ENCODE assay signal across 19 cellular contexts in the genomic region with DNA sequence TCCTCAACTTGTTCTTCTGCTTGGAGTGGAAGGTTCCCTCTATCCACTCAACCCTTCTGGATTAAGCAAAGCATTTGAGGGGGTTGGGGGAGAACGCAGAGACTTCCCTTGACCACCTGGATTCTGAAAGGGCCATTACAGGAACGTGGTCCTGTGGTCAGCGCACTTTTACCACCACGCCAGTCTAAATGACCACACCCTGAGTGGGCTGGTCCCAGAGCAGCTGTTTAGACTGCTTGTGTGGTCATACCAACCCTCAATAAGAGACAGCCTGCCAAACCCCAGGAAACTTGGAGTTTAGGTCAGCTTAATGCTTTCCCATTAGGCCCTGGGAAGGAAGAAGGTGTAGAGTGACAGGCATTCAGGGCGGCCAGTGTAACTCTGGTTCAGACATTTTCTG.
DNase-seq lines count a peak whose midpoint lies in the region; ATAC-seq and TF ChIP-seq lines count a peak whose summit lies in the region.
"Had no signal": no experiment of that assay in that cellular context is flagged by ENCODE, and none has a peak within 500 bp of the region (broad histone marks: within the 10 kb centered on the region; RNA-seq: fewer than 3 reads in every experiment).

No MANE protein-coding gene starts in this region.

- intact Hi-C loops in OCI-LY7 (cut with micrococcal nuclease; ENCODE audit: unreplicated experiment) = no loop called here
- intact Hi-C loops in sciatic nerve (cut with DNase I) = no loop called here
- intact Hi-C loops in head of caudate nucleus (cut with DNase I) = no loop called here

- no peaks in the 10 kb centered on the region for H3K79me2 ChIP-seq in OCI-LY7 (ENCODE audit: insufficient read depth, low read depth, low read length)

- CTCF ChIA-PET in OCI-LY7 (lab: Charles Lee; ENCODE audit: unreplicated experiment) = no interaction called here

- H3K4me3 ChIP-seq in OCI-LY7 (ENCODE audit: low read depth, low read length, poor library complexity, severe bottlenecking) (no peak overlapping the region), fibroblast of the aortic adventitia (ENCODE audit: low read depth, low read length) (no peak overlapping the region)
- H3K4me3 ChIP-seq: gastroesophageal sphincter, lower lobe of right lung had no signal

- DNase-seq in OCI-LY7 (ENCODE audit: low spot score) (no peak), fibroblast of the aortic adventitia (ENCODE audit: low read depth) (peak; percentile 43), sciatic nerve (ENCODE audit: low spot score) (no peak), SW480 (ENCODE audit: low spot score) (no peak), head of caudate nucleus (no peak), GM19238 (ENCODE audit: insufficient read length, low spot score) (no peak)
- DNase-seq: AML-193, GDM1, HFFc6, lower lobe of right lung, natural killer cell, NCI-H1092, NCI-H774, RPMI8226, T-cell had no signal

- H2AFZ ChIP-seq in OCI-LY7 (ENCODE audit: low read length) = peak overlapping the region; percentile 34; the same call in 1 of the 2 replicates

- H3K36me3 ChIP-seq in OCI-LY7 (ENCODE audit: insufficient read depth, low read length) = peaks cover 6% of the 10 kb centered on the region; the same call in 1 of the 2 replicates
- H3K36me3 ChIP-seq: gastroesophageal sphincter, lower lobe of right lung had no signal

- POLR2A ChIA-PET in OCI-LY7 (lab: Charles Lee) = interaction anchor here (1.3 to 2.2 kb wide), 3 partner anchors 10 to 25 kb away, joined by 3 to 11 read pairs (median 8); no protein-coding TSS in a partner anchor

- H4K20me1 ChIP-seq in OCI-LY7 (ENCODE audit: insufficient read depth, low read length) = no peaks in the 10 kb centered on the region

- no peak overlapping the region for H3K27ac ChIP-seq in OCI-LY7 (ENCODE audit: low read depth, low read length, poor library complexity, severe bottlenecking)
- H3K27ac ChIP-seq: gastroesophageal sphincter, lower lobe of right lung had no signal

- no peak overlapping the region; the same call in 1 of the 2 replicates for H3K4me2 ChIP-seq in OCI-LY7 (ENCODE audit: low read length)

- peaks cover 23% of the 10 kb centered on the region for H3K4me1 ChIP-seq in OCI-LY7 (ENCODE audit: insufficient read depth, low read length, poor library complexity, severe bottlenecking)
- H3K4me1 ChIP-seq: gastroesophageal sphincter, lower lobe of right lung had no signal

- BruUV-seq in OCI-LY7 (replicated peaks; lab: Mats Ljungman, UMichigan) = no TSS peak

- peaks cover 22% of the 10 kb centered on the region for H3K9me3 ChIP-seq in OCI-LY7 (ENCODE audit: low read length)

- no peaks in the 10 kb centered on the region for H3K9me2 ChIP-seq in OCI-LY7 (ENCODE audit: insufficient read depth, low read length)

- ATAC-seq in GM19023 (IDR thresholded peaks at IDR 0.05; ENCODE audit: unreplicated experiment) = peak; percentile 28
- ATAC-seq in sciatic nerve = peak; percentile 88
- ATAC-seq: activated T-helper 17 cell treated with anti-CD3 and anti-CD28 coated beads, Interleukin-2, amount 50 U/mL, for 72 hours; gastroesophageal sphincter; HepG2; natural killer cell; T-cell had no signal

- TF ChIP-seq CTCF in OCI-LY7 (conservative IDR thresholded peaks at IDR 0.05; ENCODE audit: low read length) (no peak), fibroblast of the aortic adventitia (IDR thresholded peaks at IDR 0.05; ENCODE audit: insufficient read depth, low read length) (no peak)
